Comparison of ENCODE assay signal across 28 cellular contexts in the genomic region with DNA sequence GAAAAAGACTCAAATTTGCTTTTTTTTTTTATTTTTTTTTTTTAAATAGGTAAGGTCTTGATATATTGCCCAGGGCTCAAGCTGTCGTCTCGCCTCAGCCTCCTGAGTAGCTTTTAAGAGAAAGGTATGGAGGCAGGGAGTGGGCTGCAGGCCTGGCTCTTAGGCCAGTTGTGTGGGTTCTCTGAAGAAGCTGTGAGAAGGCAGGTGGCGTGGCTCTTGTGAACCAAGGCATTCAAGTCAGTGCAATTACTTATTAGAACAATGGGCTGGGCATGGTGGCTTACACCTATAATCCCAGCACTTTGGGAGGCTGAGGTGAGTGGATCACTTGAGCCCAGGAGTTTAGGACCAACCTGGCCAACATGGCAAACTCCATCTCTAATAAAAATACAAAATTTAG.
"Had no signal": no experiment of that assay in that cellular context is flagged by ENCODE, and none has a peak within 500 bp of the region (broad histone marks: within the 10 kb centered on the region; RNA-seq: fewer than 3 reads in every experiment).

No MANE protein-coding gene starts in this region.

- H3K4me3 Mint-ChIP-seq: stimulated activated effector memory CD8-positive, alpha-beta T cell treated with anti-CD3 and anti-CD28 coated beads, Interleukin-12 subunit alpha, Interleukin-12 subunit beta, amount 100 ng/mL, for 72 hours; stimulated activated memory B cell treated with anti-CD40 and anti-IgM and Interleukin-4, amounts not matched to agents 10 μg/mL and 1 μg/mL and 100 μg/mL, for 72 hours; stimulated activated naive B cell treated with anti-CD40 and anti-IgM and Interleukin-4, amounts not matched to agents 10 μg/mL and 1 μg/mL and 100 μg/mL, for 72 hours; stimulated activated naive CD8-positive, alpha-beta T cell treated with anti-CD3 and anti-CD28 coated beads, Interleukin-15, amount 100 ng/mL, for 72 hours; stimulated activated naive CD8-positive, alpha-beta T cell treated with anti-CD3 and anti-CD28 coated beads, Interleukin-15, Interleukin-2, amounts not matched to agents 100 ng/mL and 50 ng/mL, for 24 hours; type B pancreatic cell had no signal

- H3K9me3 ChIP-seq: testis, thoracic aorta, thyroid gland, tibial artery, upper lobe of left lung, upper lobe of right lung, uterus, vagina had no signal

- H3K9me3 Mint-ChIP-seq: stimulated activated effector memory CD8-positive, alpha-beta T cell treated with anti-CD3 and anti-CD28 coated beads, Interleukin-12 subunit alpha, Interleukin-12 subunit beta, amount 100 ng/mL, for 72 hours; stimulated activated memory B cell treated with anti-CD40 and anti-IgM and Interleukin-4, amounts not matched to agents 10 μg/mL and 1 μg/mL and 100 μg/mL, for 72 hours; stimulated activated naive CD8-positive, alpha-beta T cell treated with anti-CD3 and anti-CD28 coated beads, Interleukin-15, amount 100 ng/mL, for 72 hours; type B pancreatic cell had no signal

- H3K4me3 ChIP-seq: stomach, suprapubic skin, testis, thoracic aorta, thyroid gland, tibial artery, tibial nerve, transverse colon, upper lobe of left lung, upper lobe of right lung, uterus, vagina had no signal

- H3K4me1 Mint-ChIP-seq: stimulated activated effector memory CD8-positive, alpha-beta T cell treated with anti-CD3 and anti-CD28 coated beads, Interleukin-12 subunit alpha, Interleukin-12 subunit beta, amount 100 ng/mL, for 72 hours; stimulated activated memory B cell treated with anti-CD40 and anti-IgM and Interleukin-4, amounts not matched to agents 10 μg/mL and 1 μg/mL and 100 μg/mL, for 72 hours; stimulated activated naive B cell treated with anti-CD40 and anti-IgM and Interleukin-4, amounts not matched to agents 10 μg/mL and 1 μg/mL and 100 μg/mL, for 72 hours; stimulated activated naive CD8-positive, alpha-beta T cell treated with anti-CD3 and anti-CD28 coated beads, Interleukin-15, amount 100 ng/mL, for 72 hours had no signal

- H3K36me3 ChIP-seq: stomach, suprapubic skin, thoracic aorta, thyroid gland, tibial artery, tibial nerve, transverse colon, upper lobe of left lung, upper lobe of right lung, uterus, vagina had no signal

- H3K27me3 ChIP-seq: stomach, suprapubic skin, testis, thyroid gland, tibial artery, tibial nerve, transverse colon, upper lobe of left lung, upper lobe of right lung, uterus, vagina had no signal

- H3K36me3 Mint-ChIP-seq: stimulated activated effector memory CD8-positive, alpha-beta T cell treated with anti-CD3 and anti-CD28 coated beads, Interleukin-12 subunit alpha, Interleukin-12 subunit beta, amount 100 ng/mL, for 72 hours; stimulated activated memory B cell treated with anti-CD40 and anti-IgM and Interleukin-4, amounts not matched to agents 10 μg/mL and 1 μg/mL and 100 μg/mL, for 72 hours; stimulated activated naive B cell treated with anti-CD40 and anti-IgM and Interleukin-4, amounts not matched to agents 10 μg/mL and 1 μg/mL and 100 μg/mL, for 72 hours; type B pancreatic cell had no signal

- DNase-seq: stimulated activated CD4-positive, alpha-beta T cell treated with anti-CD3 and anti-CD28 coated beads, Interleukin-2, amount 100 ng/mL, for 48 hours; stimulated activated CD4-positive, alpha-beta T cell treated with anti-CD3 and anti-CD28 coated beads, Interleukin-4, amount 100 ng/mL, for 1 hour; stimulated activated CD4-positive, alpha-beta T cell treated with anti-CD3 and anti-CD28 coated beads, Interleukin-4, amount 100 ng/mL, for 24 hours; stimulated activated CD4-positive, alpha-beta T cell treated with anti-CD3 and anti-CD28 coated beads, Interleukin-4, amount 100 ng/mL, for 4 hours; stimulated activated CD8-positive, alpha-beta memory T cell treated with anti-CD3 and anti-CD28 coated beads, Interleukin-4, amount 100 ng/mL, for 48 hours; stimulated activated naive B cell treated with anti-CD40 and anti-IgM and Interleukin-4, amounts not matched to agents 10 μg/mL and 1 μg/mL and 100 μg/mL, for 72 hours; stimulated activated naive CD4-positive, alpha-beta T cell; stimulated activated naive CD4-positive, alpha-beta T cell treated with Interleukin-2 at 50 U/mL for 16 hours; stimulated activated naive CD8-positive, alpha-beta T cell treated with anti-CD3 and anti-CD28 coated beads, Interleukin-15, amount 100 ng/mL, for 72 hours; stimulated activated naive CD8-positive, alpha-beta T cell treated with anti-CD3 and anti-CD28 coated beads, Interleukin-15, Interleukin-2, amounts not matched to agents 100 U/mL and 50 U/mL, for 24 hours; stomach; substantia nigra; testis; thyroid gland; tibial artery; transverse colon; trophoblast cell; upper lobe of left lung; upper lobe of right lung; uterus had no signal

- H3K4me1 ChIP-seq: stomach, testis, thyroid gland, tibial artery, tibial nerve, transverse colon, upper lobe of left lung, upper lobe of right lung, uterus, vagina had no signal

- H3K27ac ChIP-seq: stomach, suprapubic skin, testis, thoracic aorta, thyroid gland, tibial artery, tibial nerve, transverse colon, upper lobe of left lung, upper lobe of right lung, uterus, vagina had no signal

- H3K27ac Mint-ChIP-seq: stimulated activated effector memory CD8-positive, alpha-beta T cell treated with anti-CD3 and anti-CD28 coated beads, Interleukin-12 subunit alpha, Interleukin-12 subunit beta, amount 100 ng/mL, for 72 hours; stimulated activated memory B cell treated with anti-CD40 and anti-IgM and Interleukin-4, amounts not matched to agents 10 μg/mL and 1 μg/mL and 100 μg/mL, for 72 hours; stimulated activated naive B cell treated with anti-CD40 and anti-IgM and Interleukin-4, amounts not matched to agents 10 μg/mL and 1 μg/mL and 100 μg/mL, for 72 hours; stimulated activated naive CD8-positive, alpha-beta T cell treated with anti-CD3 and anti-CD28 coated beads, Interleukin-15, amount 100 ng/mL, for 72 hours; stimulated activated naive CD8-positive, alpha-beta T cell treated with anti-CD3 and anti-CD28 coated beads, Interleukin-15, Interleukin-2, amounts not matched to agents 100 ng/mL and 50 ng/mL, for 24 hours; type B pancreatic cell had no signal
